In the genomic region with DNA sequence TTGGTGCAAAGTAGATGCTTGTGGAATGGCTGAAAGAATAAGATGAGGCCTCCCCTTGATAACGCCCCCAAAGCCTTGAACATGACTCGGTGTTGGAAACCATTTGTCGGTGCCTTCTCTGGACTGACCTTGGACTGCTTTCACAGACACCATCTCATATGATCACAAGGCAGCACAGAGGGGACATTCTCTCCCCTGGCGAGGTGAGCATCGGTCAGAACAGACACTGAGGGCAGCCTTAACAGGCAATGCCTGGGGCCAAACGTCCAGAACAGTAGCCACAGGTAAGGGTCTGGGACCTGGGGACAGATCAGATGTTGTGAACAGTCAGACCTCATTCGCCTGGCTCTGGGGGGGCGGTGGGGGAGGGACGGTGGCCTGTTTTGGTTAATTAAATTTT, we compare ENCODE assay signal across 22 cellular contexts. TPM values are rescaled to one million over a fixed set of nuclear protein-coding genes. Genes with fewer than 3 reads are reported as not detected.
DNase-seq lines count a peak whose midpoint lies in the region; ATAC-seq and TF ChIP-seq lines count a peak whose summit lies in the region.
"Had no signal": no experiment of that assay in that cellular context is flagged by ENCODE, and none has a peak within 500 bp of the region (broad histone marks: within the 10 kb centered on the region; RNA-seq: fewer than 3 reads in every experiment).

No MANE protein-coding gene starts in this region.

- peaks cover 14% of the 10 kb centered on the region for H3K27me3 ChIP-seq in endodermal cell (ENCODE audit: control insufficient read depth, insufficient read depth, low read length, poor library complexity, severe bottlenecking)
- peaks cover 0 to 31% (median 6%) of the 10 kb centered on the region in 3 experiments for H3K27me3 ChIP-seq in neuronal stem cell (ENCODE audit: control insufficient read depth in 3 of 3, insufficient read depth in 3 of 3, low read depth in 1 of 3, low read length in 3 of 3)

- H2AK5ac ChIP-seq in neuronal stem cell (ENCODE audit: low read depth, low read length) = peak overlapping the region; percentile 30

- no peak overlapping the region for H2BK120ac ChIP-seq in neuronal stem cell (ENCODE audit: low read depth, low read length)

- no peak for ATAC-seq in left cardiac atrium

- peaks cover 7% of the 10 kb centered on the region for H3K79me1 ChIP-seq in neuronal stem cell (ENCODE audit: low read depth, low read length)

- POLR2A ChIA-PET in MCF 10A (lab: Yijun Ruan, JAX) = no interaction called here

- H4K8ac ChIP-seq in neuronal stem cell (ENCODE audit: low read depth, low read length) = no peak overlapping the region

- peak overlapping the region; percentile 51 for H3K27ac Mint-ChIP-seq in activated naive CD4-positive, alpha-beta T cell treated with anti-CD3 and anti-CD28 coated beads, Interleukin-2, amount 50 U/mL, for 24 hours
- no peak overlapping the region for H3K27ac Mint-ChIP-seq in activated naive CD4-positive, alpha-beta T cell treated with anti-CD3 and anti-CD28 coated beads, Interleukin-2, amount 10 ng/mL, durations not matched to agents 7 days and 5 days
- H3K27ac Mint-ChIP-seq in endodermal cell (no peak overlapping the region), type B pancreatic cell (no peak overlapping the region), MCF 10A (ENCODE audit: low read depth, unreplicated experiment) (no peak overlapping the region)
- H3K27ac Mint-ChIP-seq: H9 had no signal

- peaks cover 2% of the 10 kb centered on the region for H3K27me3 Mint-ChIP-seq in activated naive CD4-positive, alpha-beta T cell treated with anti-CD3 and anti-CD28 coated beads, Interleukin-2, amount 50 U/mL, for 24 hours
- H3K27me3 Mint-ChIP-seq in activated naive CD4-positive, alpha-beta T cell treated with anti-CD3 and anti-CD28 coated beads, Interleukin-2, amount 10 ng/mL, durations not matched to agents 7 days and 5 days = peaks cover 43% of the 10 kb centered on the region
- H3K27me3 Mint-ChIP-seq in endodermal cell (ENCODE audit: insufficient read depth) (peaks cover 12% of the 10 kb centered on the region), type B pancreatic cell (peaks cover 30% of the 10 kb centered on the region), MCF 10A (ENCODE audit: insufficient read depth, unreplicated experiment) (no peaks in the 10 kb centered on the region)

- H3K4me3 ChIP-seq in endodermal cell (ENCODE audit: low read length) (no peak overlapping the region), neuronal stem cell (ENCODE audit: low read length in 2 of 2) (no peak overlapping the region)
- H3K4me3 ChIP-seq: GM23248, SJCRH30 had no signal

- CTCF ChIA-PET in activated naive CD4-positive, alpha-beta T cell treated with anti-CD3 and anti-CD28 coated beads, Interleukin-2, amount 10 ng/mL, durations not matched to agents 7 days and 5 days (lab: Charles Lee) = no interaction called here
- CTCF ChIA-PET in MCF 10A (lab: Yijun Ruan, JAX) = no interaction called here

- no peak overlapping the region for H3K23ac ChIP-seq in neuronal stem cell (ENCODE audit: low read depth, low read length, poor library complexity)

- no peaks in the 10 kb centered on the region for H3K9me3 ChIP-seq in endodermal cell (ENCODE audit: control insufficient read depth, low read length)
- H3K9me3 ChIP-seq in neuronal stem cell (replicated peaks in 1 of 2; ENCODE audit: control insufficient read depth in 2 of 2, insufficient read depth in 1 of 2, low read depth in 1 of 2, low read length in 2 of 2) = no peaks in the 10 kb centered on the region
- H3K9me3 ChIP-seq: SJCRH30 had no signal

- 82 to 83% methylated on average over 9 of the region's 9 CpGs for WGBS in endodermal cell (ENCODE audit: insufficient coverage in 1 of 2, insufficient read length in 1 of 2), 2 experiments
- WGBS in neuronal stem cell (ENCODE audit: extremely low coverage in 2 of 2, insufficient read length in 2 of 2, insufficient replicate concordance in 1 of 2), 2 donors = no CpG with 5 or more reads among the region's 9 CpGs

- H2BK5ac ChIP-seq in neuronal stem cell (ENCODE audit: low read length) = no peak overlapping the region

- H3K4me1 ChIP-seq in endodermal cell (ENCODE audit: control insufficient read depth, insufficient read depth, low read length) = no peaks in the 10 kb centered on the region
- H3K4me1 ChIP-seq in neuronal stem cell (ENCODE audit: control insufficient read depth in 2 of 2, insufficient read depth in 1 of 2, low read depth in 1 of 2, low read length in 2 of 2) = peaks cover 6 to 17% of the 10 kb centered on the region in 2 donors
- H3K4me1 ChIP-seq: SJCRH30 had no signal

- no peak overlapping the region for H3K18ac ChIP-seq in neuronal stem cell (ENCODE audit: low read length)

- no peak overlapping the region for H3K4ac ChIP-seq in neuronal stem cell (ENCODE audit: low read length)

- H3K4me2 ChIP-seq in neuronal stem cell (ENCODE audit: insufficient read depth, low read length, poor library complexity, severe bottlenecking) = no peak overlapping the region

- H3K9me3 Mint-ChIP-seq in activated naive CD4-positive, alpha-beta T cell treated with anti-CD3 and anti-CD28 coated beads, Interleukin-2, amount 50 U/mL, for 24 hours = no peaks in the 10 kb centered on the region
- H3K9me3 Mint-ChIP-seq in activated naive CD4-positive, alpha-beta T cell treated with anti-CD3 and anti-CD28 coated beads, Interleukin-2, amount 10 ng/mL, durations not matched to agents 7 days and 5 days = no peaks in the 10 kb centered on the region
- H3K9me3 Mint-ChIP-seq in endodermal cell (no peaks in the 10 kb centered on the region), type B pancreatic cell (no peaks in the 10 kb centered on the region), MCF 10A (ENCODE audit: unreplicated experiment) (no peaks in the 10 kb centered on the region)
- H3K9me3 Mint-ChIP-seq: H9, IgD-negative memory B cell had no signal

- no peak overlapping the region for H3K14ac ChIP-seq in neuronal stem cell (ENCODE audit: low read length)

- peaks cover 9% of the 10 kb centered on the region for H3K4me1 Mint-ChIP-seq in activated naive CD4-positive, alpha-beta T cell treated with anti-CD3 and anti-CD28 coated beads, Interleukin-2, amount 50 U/mL, for 24 hours
- H3K4me1 Mint-ChIP-seq in activated naive CD4-positive, alpha-beta T cell treated with anti-CD3 and anti-CD28 coated beads, Interleukin-2, amount 10 ng/mL, durations not matched to agents 7 days and 5 days = peaks cover 14% of the 10 kb centered on the region
- H3K4me1 Mint-ChIP-seq in endodermal cell = peaks cover 6% of the 10 kb centered on the region
- H3K4me1 Mint-ChIP-seq in type B pancreatic cell (ENCODE audit: unreplicated experiment) = peaks cover 4% of the 10 kb centered on the region
- H3K4me1 Mint-ChIP-seq in MCF 10A (ENCODE audit: insufficient read depth, unreplicated experiment) = no peaks in the 10 kb centered on the region

- intact Hi-C loops in left cardiac atrium (cut with DNase I) = no loop called here
- intact Hi-C loops in MCF 10A (cut with micrococcal nuclease) = no loop called here

- no peak overlapping the region for H2BK15ac ChIP-seq in neuronal stem cell (ENCODE audit: low read length)

- H4K91ac ChIP-seq in neuronal stem cell (ENCODE audit: low read depth, low read length, poor library complexity) = no peak overlapping the region

- DNase-seq in activated naive CD4-positive, alpha-beta T cell treated with anti-CD3 and anti-CD28 coated beads, Interleukin-2, amount 10 ng/mL, durations not matched to agents 7 days and 5 days = no peak
- peak; percentile 29 for DNase-seq in endodermal cell
- DNase-seq in neuronal stem cell (ENCODE audit: low spot score) = no peak
- no peak for DNase-seq in type B pancreatic cell (ENCODE audit: extremely low spot score, unreplicated experiment)
- no peak for DNase-seq in NCI-H146 (lab: John Stamatoyannopoulos, UW)
- no peak for DNase-seq in left cardiac atrium
- no peak for DNase-seq in MCF 10A (ENCODE audit: unreplicated experiment)
- DNase-seq: ACHN, GM23248, H9, MV-4-11, NCI-H1105 treated with DMSO at 0.1 percent for 48 hours, NCI-H1694 treated with DMSO at 0.1 percent for 48 hours, NCI-H2081 treated with DMSO at 0.1 percent for 48 hours, NCI-H2171 treated with DMSO at 0.1 percent for 48 hours, NCI-H526, OCI-M1, SJCRH30 had no signal

- no TSS peak for BruUV-seq in MCF 10A (replicated peaks; lab: Mats Ljungman, UMichigan)

- TF ChIP-seq CTCF in endodermal cell (conservative IDR thresholded peaks at IDR 0.05) (no peak), type B pancreatic cell (conservative IDR thresholded peaks at IDR 0.05) (no peak), MCF 10A (IDR thresholded peaks at IDR 0.05; ENCODE audit: unreplicated experiment) (no peak)

- no peak overlapping the region for H3K4me3 Mint-ChIP-seq in activated naive CD4-positive, alpha-beta T cell treated with anti-CD3 and anti-CD28 coated beads, Interleukin-2, amount 50 U/mL, for 24 hours
- H3K4me3 Mint-ChIP-seq in activated naive CD4-positive, alpha-beta T cell treated with anti-CD3 and anti-CD28 coated beads, Interleukin-2, amount 10 ng/mL, durations not matched to agents 7 days and 5 days = no peak overlapping the region
- H3K4me3 Mint-ChIP-seq in endodermal cell (no peak overlapping the region), type B pancreatic cell (peak overlapping the region; percentile 61), MCF 10A (ENCODE audit: unreplicated experiment) (no peak overlapping the region)
- H3K4me3 Mint-ChIP-seq: H9 had no signal

- no peak overlapping the region for H3K27ac ChIP-seq in endodermal cell (ENCODE audit: low read depth, low read length)
- H3K27ac ChIP-seq in neuronal stem cell (replicated peaks; ENCODE audit: low read length) = no peak overlapping the region
- H3K27ac ChIP-seq: 22Rv1, C4-2B, GM23248, SJCRH30 had no signal

- H3K36me3 ChIP-seq in endodermal cell (ENCODE audit: control insufficient read depth, insufficient read depth, low read length) (peaks cover under 1% of the 10 kb centered on the region), neuronal stem cell (replicated peaks in 1 of 2; ENCODE audit: control insufficient read depth in 2 of 2, insufficient read depth in 2 of 2, low read length in 2 of 2) (peaks cover 0 to 2% of the 10 kb centered on the region in 2 donors)
- H3K36me3 ChIP-seq: SJCRH30 had no signal

- H2AFZ ChIP-seq in neuronal stem cell (ENCODE audit: low read length) = no peak overlapping the region
- H2AFZ ChIP-seq: GM23248 had no signal

- H3K9ac ChIP-seq in endodermal cell (ENCODE audit: extremely low read depth, low read length, poor library complexity, severe bottlenecking) = no peak overlapping the region
- peak overlapping the region; percentile 57 for H3K9ac ChIP-seq in neuronal stem cell (ENCODE audit: low read depth, low read length, poor library complexity)
- H3K9ac ChIP-seq: GM23248 had no signal

- H2BK12ac ChIP-seq in neuronal stem cell (ENCODE audit: low read length) = no peak overlapping the region

- no peaks in the 10 kb centered on the region for H3K36me3 Mint-ChIP-seq in activated naive CD4-positive, alpha-beta T cell treated with anti-CD3 and anti-CD28 coated beads, Interleukin-2, amount 50 U/mL, for 24 hours
- peaks cover 5% of the 10 kb centered on the region for H3K36me3 Mint-ChIP-seq in activated naive CD4-positive, alpha-beta T cell treated with anti-CD3 and anti-CD28 coated beads, Interleukin-2, amount 10 ng/mL, durations not matched to agents 7 days and 5 days
- H3K36me3 Mint-ChIP-seq in endodermal cell (ENCODE audit: low read depth) (peaks cover 2% of the 10 kb centered on the region), type B pancreatic cell (no peaks in the 10 kb centered on the region), MCF 10A (ENCODE audit: insufficient read depth, unreplicated experiment) (no peaks in the 10 kb centered on the region)
- H3K36me3 Mint-ChIP-seq: IgD-negative memory B cell had no signal

RNA-seq across cellular contexts. Expression of gene TRRAP, which starts 2.8 kb away (rescaled TPM):
- total RNA-seq in endodermal cell = 10 to 100 TPM; 64.3 to 68.8 TPM
- 29.8 TPM for polyA plus RNA-seq in endodermal cell (2013, experiment 1 of 2)
- polyA plus RNA-seq in endodermal cell (2013, experiment 2 of 2) = 30.4 TPM
- polyA plus RNA-seq in neuronal stem cell (2013, experiment 1 of 2) = 11.5 TPM
- 11.9 TPM for polyA plus RNA-seq in neuronal stem cell (2013, experiment 2 of 2)
- total RNA-seq in type B pancreatic cell (ENCODE audit: low replicate concordance) = 45.0 and 65.7 TPM in 2 replicates
- total RNA-seq in left cardiac atrium = 10 to 100 TPM; 22.9 to 23.1 TPM
- 30.4 and 31.5 TPM in 2 replicates for total RNA-seq in MCF 10A (2022)

RNA-seq across cellular contexts. Expression of gene TMEM130, which starts 5.7 kb away (rescaled TPM):
- total RNA-seq in endodermal cell (under 1 TPM in 1 of 2 donors, not detected in 1; 0.15 TPM), type B pancreatic cell (ENCODE audit: low replicate concordance) (0.17 and 1.2 TPM in 2 replicates), left cardiac atrium (under 1 TPM in 1 of 2 donors, not detected in 1; 0.27 TPM), MCF 10A (2022) (not detected in 2 replicates)
- polyA plus RNA-seq in endodermal cell (2013, experiment 1 of 2) = 6.2 TPM
- polyA plus RNA-seq in endodermal cell (2013, experiment 2 of 2) = 5.8 TPM
- polyA plus RNA-seq in neuronal stem cell (2013, experiment 1 of 2) = 6.8 TPM
- 7.0 TPM for polyA plus RNA-seq in neuronal stem cell (2013, experiment 2 of 2)
- total RNA-seq: GM23248, SJCRH30 had no signal
- polyA plus RNA-seq: IgD-negative memory B cell had no signal
